2 cellular contexts compared by ENCODE assay signal in the genomic region with DNA sequence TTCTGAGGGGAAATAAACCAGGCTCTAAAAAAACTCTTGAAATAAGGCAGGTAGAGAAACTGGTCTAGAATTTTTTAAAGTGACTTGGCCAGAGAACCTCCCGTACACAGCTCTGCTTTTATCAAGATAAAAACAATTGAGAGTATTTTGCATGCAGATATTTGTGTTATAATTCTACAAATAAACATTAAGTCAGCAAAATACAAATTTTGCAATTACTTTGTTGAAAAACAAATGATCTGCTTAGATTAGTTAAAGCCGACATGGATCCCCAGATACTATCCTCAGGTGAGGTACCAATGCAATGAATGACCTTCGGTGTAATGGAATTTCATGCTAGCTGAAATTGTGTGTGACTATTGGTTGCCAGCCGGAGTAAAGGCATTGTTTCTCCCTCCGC.
A peak's percentile ranks its signal among the peaks of the same experiment; 100 is the strongest.
TF ChIP-seq lines count a peak whose summit lies in the region.

No MANE protein-coding gene starts in this region.

TF ChIP-seq in HepG2, 621 proteins besides CTCF, POLR2A, EP300 and RAD21 (continued from another document):
- TF ChIP-seq AKAP8 (CRISPR knock-in tag; IDR thresholded peaks at IDR 0.05) (no peak), EHMT2 (IDR thresholded peaks at IDR 0.05; ENCODE audit: borderline replicate concordance, low read depth, low read length) (no peak), ZNF251 (CRISPR knock-in tag; IDR thresholded peaks at IDR 0.05) (no peak), MAFF (IDR thresholded peaks at IDR 0.05; ENCODE audit: low read depth, low read length) (peak; percentile 59; the same call in 1 of the 2 replicates)

TF ChIP-seq in K562, 482 proteins besides CTCF, POLR2A, EP300 and RAD21 (continued from another document):
- TF ChIP-seq ZNF316 (IDR thresholded peaks at IDR 0.05) (peak; percentile 68), NR2C1 (IDR thresholded peaks at IDR 0.05) (no peak), NR2C1 (tag; IDR thresholded peaks at IDR 0.05) (no peak), ZBTB12 (CRISPR knock-in tag; IDR thresholded peaks at IDR 0.05) (no peak), LEF1 (IDR thresholded peaks at IDR 0.05) (no peak), MEF2A (IDR thresholded peaks at IDR 0.05; ENCODE audit: control insufficient read depth, low read depth, low read length) (no peak), C11orf30 (IDR thresholded peaks at IDR 0.05; ENCODE audit: low read depth) (peak; percentile 43; the same call in 1 of the 2 replicates)
